In the genomic region with DNA sequence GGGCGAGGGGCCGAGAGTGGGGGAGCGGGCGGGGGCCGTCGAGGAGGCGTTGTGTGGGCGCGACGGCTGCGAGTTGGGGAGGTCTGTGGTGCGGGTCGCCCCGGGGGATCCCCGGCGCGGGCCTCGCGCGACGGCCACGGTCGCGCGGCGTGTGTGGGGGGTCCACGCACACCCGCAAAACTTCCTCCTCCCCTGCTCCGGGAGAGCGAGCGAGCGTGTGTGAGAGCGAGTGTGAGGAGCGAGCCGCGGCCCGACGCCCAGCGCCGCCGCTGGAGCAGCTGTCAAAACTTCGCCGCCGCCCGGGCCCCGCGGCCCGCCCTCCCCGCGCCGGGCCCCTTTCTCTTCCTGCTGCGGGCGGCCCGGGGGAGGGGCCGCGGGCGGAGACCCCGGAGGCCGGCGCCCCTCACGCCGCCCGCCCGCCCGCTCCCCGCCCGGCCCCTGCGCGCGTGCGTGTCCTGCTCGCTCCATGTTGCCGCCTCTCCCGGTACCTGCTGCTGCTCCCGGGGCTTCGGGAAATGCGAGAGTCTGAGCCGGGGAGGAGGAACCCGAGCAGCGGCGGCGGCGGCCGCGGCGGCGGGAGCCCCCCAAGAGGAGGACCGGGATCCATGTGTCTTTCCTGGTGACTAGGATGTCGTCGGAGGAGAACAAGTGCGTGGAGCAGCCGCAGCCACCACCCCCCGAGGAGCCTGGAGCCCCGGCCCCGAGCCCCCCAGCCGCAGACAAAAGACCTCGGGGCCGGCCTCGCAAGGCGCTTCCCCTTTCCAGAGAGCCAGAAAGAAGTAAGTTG, we compare ENCODE assay signal across 1 cellular context.
A peak's percentile ranks its signal among the peaks of the same experiment; 100 is the strongest.
TF ChIP-seq lines count a peak whose summit lies in the region.

No MANE protein-coding gene starts in this region.

TF ChIP-seq in K562, 482 proteins besides CTCF, POLR2A, EP300 and RAD21 (continued from another document and continues in another):
- TF ChIP-seq, protein P1, sequence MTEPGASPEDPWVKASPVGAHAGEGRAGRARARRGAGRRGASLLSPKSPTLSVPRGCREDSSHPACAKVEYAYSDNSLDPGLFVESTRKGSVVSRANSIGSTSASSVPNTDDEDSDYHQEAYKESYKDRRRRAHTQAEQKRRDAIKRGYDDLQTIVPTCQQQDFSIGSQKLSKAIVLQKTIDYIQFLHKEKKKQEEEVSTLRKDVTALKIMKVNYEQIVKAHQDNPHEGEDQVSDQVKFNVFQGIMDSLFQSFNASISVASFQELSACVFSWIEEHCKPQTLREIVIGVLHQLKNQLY (CRISPR knock-in tag; conservative IDR thresholded peaks at IDR 0.05): peak in 1 of 2 experiments; percentile 45; a peak in 1 of 4 replicates
- TF ChIP-seq CCNT2 (IDR thresholded peaks at IDR 0.05; ENCODE audit: borderline replicate concordance, extremely low read depth, insufficient read length, low read depth, low read length): peak; percentile 51
- TF ChIP-seq, protein P2, sequence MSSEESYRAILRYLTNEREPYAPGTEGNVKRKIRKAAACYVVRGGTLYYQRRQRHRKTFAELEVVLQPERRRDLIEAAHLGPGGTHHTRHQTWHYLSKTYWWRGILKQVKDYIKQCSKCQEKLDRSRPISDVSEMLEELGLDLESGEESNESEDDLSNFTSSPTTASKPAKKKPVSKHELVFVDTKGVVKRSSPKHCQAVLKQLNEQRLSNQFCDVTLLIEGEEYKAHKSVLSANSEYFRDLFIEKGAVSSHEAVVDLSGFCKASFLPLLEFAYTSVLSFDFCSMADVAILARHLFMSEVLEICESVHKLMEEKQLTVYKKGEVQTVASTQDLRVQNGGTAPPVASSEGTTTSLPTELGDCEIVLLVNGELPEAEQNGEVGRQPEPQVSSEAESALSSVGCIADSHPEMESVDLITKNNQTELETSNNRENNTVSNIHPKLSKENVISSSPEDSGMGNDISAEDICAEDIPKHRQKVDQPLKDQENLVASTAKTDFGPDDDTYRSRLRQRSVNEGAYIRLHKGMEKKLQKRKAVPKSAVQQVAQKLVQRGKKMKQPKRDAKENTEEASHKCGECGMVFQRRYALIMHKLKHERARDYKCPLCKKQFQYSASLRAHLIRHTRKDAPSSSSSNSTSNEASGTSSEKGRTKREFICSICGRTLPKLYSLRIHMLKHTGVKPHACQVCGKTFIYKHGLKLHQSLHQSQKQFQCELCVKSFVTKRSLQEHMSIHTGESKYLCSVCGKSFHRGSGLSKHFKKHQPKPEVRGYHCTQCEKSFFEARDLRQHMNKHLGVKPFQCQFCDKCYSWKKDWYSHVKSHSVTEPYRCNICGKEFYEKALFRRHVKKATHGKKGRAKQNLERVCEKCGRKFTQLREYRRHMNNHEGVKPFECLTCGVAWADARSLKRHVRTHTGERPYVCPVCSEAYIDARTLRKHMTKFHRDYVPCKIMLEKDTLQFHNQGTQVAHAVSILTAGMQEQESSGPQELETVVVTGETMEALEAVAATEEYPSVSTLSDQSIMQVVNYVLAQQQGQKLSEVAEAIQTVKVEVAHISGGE (CRISPR knock-in tag; IDR thresholded peaks at IDR 0.05): peak in 1 of 3 experiments; percentile 21; a peak in 1 of 6 replicates
- TF ChIP-seq, protein P3, sequence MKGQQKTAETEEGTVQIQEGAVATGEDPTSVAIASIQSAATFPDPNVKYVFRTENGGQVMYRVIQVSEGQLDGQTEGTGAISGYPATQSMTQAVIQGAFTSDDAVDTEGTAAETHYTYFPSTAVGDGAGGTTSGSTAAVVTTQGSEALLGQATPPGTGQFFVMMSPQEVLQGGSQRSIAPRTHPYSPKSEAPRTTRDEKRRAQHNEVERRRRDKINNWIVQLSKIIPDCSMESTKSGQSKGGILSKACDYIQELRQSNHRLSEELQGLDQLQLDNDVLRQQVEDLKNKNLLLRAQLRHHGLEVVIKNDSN (CRISPR knock-in tag; IDR thresholded peaks at IDR 0.05): no peak
- no peak for TF ChIP-seq ARID1B (IDR thresholded peaks at IDR 0.05)
- TF ChIP-seq, protein P4, sequence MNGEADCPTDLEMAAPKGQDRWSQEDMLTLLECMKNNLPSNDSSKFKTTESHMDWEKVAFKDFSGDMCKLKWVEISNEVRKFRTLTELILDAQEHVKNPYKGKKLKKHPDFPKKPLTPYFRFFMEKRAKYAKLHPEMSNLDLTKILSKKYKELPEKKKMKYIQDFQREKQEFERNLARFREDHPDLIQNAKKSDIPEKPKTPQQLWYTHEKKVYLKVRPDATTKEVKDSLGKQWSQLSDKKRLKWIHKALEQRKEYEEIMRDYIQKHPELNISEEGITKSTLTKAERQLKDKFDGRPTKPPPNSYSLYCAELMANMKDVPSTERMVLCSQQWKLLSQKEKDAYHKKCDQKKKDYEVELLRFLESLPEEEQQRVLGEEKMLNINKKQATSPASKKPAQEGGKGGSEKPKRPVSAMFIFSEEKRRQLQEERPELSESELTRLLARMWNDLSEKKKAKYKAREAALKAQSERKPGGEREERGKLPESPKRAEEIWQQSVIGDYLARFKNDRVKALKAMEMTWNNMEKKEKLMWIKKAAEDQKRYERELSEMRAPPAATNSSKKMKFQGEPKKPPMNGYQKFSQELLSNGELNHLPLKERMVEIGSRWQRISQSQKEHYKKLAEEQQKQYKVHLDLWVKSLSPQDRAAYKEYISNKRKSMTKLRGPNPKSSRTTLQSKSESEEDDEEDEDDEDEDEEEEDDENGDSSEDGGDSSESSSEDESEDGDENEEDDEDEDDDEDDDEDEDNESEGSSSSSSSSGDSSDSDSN (IDR thresholded peaks at IDR 0.05; ENCODE audit: borderline replicate concordance in 1 of 2, low read depth in 2 of 2, low read length in 2 of 2): peak in 1 of 2 experiments; percentile 42; a peak in 1 of 4 replicates
- TF ChIP-seq, protein P5, sequence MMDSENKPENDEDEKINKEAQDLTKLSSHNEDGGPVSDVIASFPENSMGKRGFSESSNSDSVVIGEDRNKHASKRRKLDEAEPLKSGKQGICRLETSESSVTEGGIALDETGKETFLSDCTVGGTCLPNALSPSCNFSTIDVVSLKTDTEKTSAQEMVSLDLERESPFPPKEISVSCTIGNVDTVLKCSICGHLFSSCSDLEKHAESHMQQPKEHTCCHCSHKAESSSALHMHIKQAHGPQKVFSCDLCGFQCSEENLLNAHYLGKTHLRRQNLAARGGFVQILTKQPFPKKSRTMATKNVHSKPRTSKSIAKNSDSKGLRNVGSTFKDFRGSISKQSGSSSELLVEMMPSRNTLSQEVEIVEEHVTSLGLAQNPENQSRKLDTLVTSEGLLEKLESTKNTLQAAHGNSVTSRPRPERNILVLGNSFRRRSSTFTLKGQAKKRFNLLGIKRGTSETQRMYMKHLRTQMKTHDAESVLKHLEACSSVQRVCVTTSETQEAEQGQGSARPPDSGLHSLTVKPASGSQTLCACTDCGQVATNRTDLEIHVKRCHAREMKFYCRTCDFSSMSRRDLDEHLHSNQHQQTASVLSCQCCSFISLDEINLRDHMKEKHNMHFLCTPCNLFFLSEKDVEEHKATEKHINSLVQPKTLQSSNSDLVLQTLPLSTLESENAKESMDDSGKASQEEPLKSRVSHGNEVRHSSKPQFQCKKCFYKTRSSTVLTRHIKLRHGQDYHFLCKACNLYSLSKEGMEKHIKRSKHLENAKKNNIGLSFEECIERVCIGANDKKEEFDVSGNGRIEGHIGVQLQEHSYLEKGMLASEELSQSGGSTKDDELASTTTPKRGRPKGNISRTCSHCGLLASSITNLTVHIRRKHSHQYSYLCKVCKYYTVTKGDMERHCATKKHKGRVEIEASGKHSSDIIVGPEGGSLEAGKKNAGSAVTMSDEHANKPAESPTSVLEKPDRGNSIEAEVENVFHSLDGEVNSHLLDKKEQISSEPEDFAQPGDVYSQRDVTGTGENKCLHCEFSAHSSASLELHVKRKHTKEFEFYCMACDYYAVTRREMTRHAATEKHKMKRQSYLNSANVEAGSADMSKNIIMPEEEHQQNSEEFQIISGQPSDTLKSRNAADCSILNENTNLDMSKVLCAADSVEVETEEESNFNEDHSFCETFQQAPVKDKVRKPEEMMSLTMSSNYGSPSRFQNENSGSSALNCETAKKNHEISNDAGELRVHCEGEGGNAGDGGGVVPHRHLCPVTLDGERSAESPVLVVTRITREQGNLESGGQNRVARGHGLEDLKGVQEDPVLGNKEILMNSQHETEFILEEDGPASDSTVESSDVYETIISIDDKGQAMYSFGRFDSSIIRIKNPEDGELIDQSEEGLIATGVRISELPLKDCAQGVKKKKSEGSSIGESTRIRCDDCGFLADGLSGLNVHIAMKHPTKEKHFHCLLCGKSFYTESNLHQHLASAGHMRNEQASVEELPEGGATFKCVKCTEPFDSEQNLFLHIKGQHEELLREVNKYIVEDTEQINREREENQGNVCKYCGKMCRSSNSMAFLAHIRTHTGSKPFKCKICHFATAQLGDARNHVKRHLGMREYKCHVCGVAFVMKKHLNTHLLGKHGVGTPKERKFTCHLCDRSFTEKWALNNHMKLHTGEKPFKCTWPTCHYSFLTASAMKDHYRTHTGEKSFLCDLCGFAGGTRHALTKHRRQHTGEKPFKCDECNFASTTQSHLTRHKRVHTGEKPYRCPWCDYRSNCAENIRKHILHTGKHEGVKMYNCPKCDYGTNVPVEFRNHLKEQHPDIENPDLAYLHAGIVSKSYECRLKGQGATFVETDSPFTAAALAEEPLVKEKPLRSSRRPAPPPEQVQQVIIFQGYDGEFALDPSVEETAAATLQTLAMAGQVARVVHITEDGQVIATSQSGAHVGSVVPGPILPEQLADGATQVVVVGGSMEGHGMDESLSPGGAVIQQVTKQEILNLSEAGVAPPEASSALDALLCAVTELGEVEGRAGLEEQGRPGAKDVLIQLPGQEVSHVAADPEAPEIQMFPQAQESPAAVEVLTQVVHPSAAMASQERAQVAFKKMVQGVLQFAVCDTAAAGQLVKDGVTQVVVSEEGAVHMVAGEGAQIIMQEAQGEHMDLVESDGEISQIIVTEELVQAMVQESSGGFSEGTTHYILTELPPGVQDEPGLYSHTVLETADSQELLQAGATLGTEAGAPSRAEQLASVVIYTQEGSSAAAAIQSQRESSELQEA (IDR thresholded peaks at IDR 0.05; ENCODE audit: low read depth): no peak
- TF ChIP-seq RBBP5 (IDR thresholded peaks at IDR 0.05; ENCODE audit: borderline replicate concordance, insufficient read depth, low read length, poor library complexity, severe bottlenecking): peak; percentile 95
- 0 out of 2 replicates have a peak, but pooled peaks have one; percentile 17 for TF ChIP-seq ZFP1 (CRISPR knock-in tag; IDR thresholded peaks at IDR 0.05)
- TF ChIP-seq RAD51 (IDR thresholded peaks at IDR 0.05; ENCODE audit: borderline replicate concordance, low read depth): no peak
- no peak; the same call in 1 of the 2 replicates for TF ChIP-seq ZC3H11A (IDR thresholded peaks at IDR 0.05; ENCODE audit: low read depth, low read length)
- TF ChIP-seq MEIS2 (IDR thresholded peaks at IDR 0.05; ENCODE audit: partially characterized antibody): peak; percentile 16
- TF ChIP-seq SMARCB1 (IDR thresholded peaks at IDR 0.05; ENCODE audit: insufficient read length, low read depth): no peak
- TF ChIP-seq ILF3 (IDR thresholded peaks at IDR 0.05; ENCODE audit: borderline replicate concordance): peak; percentile 55; the same call in 1 of the 2 replicates
- TF ChIP-seq HDAC2 (IDR thresholded peaks at IDR 0.05): no peak
- no peak for TF ChIP-seq KAT8 (IDR thresholded peaks at IDR 0.05; ENCODE audit: low read depth)
- no peak; the same call in 1 of the 2 replicates for TF ChIP-seq TAF7 (tag; IDR thresholded peaks at IDR 0.05)
- TF ChIP-seq, protein P6, sequence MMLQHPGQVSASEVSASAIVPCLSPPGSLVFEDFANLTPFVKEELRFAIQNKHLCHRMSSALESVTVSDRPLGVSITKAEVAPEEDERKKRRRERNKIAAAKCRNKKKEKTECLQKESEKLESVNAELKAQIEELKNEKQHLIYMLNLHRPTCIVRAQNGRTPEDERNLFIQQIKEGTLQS (IDR thresholded peaks at IDR 0.05): no peak
- TF ChIP-seq, protein P6 (CRISPR knock-in tag; conservative IDR thresholded peaks at IDR 0.05): no peak
- TF ChIP-seq SP1 (CRISPR knock-in tag; IDR thresholded peaks at IDR 0.05): peak; percentile 20; the same call in 1 of the 2 replicates
- no peak for TF ChIP-seq TFAM (CRISPR knock-in tag; conservative IDR thresholded peaks at IDR 0.05)
- TF ChIP-seq, protein P7, sequence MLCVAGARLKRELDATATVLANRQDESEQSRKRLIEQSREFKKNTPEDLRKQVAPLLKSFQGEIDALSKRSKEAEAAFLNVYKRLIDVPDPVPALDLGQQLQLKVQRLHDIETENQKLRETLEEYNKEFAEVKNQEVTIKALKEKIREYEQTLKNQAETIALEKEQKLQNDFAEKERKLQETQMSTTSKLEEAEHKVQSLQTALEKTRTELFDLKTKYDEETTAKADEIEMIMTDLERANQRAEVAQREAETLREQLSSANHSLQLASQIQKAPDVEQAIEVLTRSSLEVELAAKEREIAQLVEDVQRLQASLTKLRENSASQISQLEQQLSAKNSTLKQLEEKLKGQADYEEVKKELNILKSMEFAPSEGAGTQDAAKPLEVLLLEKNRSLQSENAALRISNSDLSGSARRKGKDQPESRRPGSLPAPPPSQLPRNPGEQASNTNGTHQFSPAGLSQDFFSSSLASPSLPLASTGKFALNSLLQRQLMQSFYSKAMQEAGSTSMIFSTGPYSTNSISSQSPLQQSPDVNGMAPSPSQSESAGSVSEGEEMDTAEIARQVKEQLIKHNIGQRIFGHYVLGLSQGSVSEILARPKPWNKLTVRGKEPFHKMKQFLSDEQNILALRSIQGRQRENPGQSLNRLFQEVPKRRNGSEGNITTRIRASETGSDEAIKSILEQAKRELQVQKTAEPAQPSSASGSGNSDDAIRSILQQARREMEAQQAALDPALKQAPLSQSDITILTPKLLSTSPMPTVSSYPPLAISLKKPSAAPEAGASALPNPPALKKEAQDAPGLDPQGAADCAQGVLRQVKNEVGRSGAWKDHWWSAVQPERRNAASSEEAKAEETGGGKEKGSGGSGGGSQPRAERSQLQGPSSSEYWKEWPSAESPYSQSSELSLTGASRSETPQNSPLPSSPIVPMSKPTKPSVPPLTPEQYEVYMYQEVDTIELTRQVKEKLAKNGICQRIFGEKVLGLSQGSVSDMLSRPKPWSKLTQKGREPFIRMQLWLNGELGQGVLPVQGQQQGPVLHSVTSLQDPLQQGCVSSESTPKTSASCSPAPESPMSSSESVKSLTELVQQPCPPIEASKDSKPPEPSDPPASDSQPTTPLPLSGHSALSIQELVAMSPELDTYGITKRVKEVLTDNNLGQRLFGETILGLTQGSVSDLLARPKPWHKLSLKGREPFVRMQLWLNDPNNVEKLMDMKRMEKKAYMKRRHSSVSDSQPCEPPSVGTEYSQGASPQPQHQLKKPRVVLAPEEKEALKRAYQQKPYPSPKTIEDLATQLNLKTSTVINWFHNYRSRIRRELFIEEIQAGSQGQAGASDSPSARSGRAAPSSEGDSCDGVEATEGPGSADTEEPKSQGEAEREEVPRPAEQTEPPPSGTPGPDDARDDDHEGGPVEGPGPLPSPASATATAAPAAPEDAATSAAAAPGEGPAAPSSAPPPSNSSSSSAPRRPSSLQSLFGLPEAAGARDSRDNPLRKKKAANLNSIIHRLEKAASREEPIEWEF (CRISPR knock-in tag; IDR thresholded peaks at IDR 0.05): no peak
- TF ChIP-seq, protein P8, sequence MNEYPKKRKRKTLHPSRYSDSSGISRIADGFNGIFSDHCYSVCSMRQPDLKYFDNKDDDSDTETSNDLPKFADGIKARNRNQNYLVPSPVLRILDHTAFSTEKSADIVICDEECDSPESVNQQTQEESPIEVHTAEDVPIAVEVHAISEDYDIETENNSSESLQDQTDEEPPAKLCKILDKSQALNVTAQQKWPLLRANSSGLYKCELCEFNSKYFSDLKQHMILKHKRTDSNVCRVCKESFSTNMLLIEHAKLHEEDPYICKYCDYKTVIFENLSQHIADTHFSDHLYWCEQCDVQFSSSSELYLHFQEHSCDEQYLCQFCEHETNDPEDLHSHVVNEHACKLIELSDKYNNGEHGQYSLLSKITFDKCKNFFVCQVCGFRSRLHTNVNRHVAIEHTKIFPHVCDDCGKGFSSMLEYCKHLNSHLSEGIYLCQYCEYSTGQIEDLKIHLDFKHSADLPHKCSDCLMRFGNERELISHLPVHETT (CRISPR knock-in tag; conservative IDR thresholded peaks at IDR 0.05 in 1 of 2, IDR thresholded peaks at IDR 0.05 in 1 of 2): peak in 1 of 2 experiments; percentile 95; a peak in 2 of 4 replicates
- TF ChIP-seq TRIM28 (IDR thresholded peaks at IDR 0.05): no peak
- TF ChIP-seq SAFB2 (IDR thresholded peaks at IDR 0.05; ENCODE audit: borderline replicate concordance, low read depth, low read length, severe bottlenecking): no peak
